8 cellular contexts compared by ENCODE assay signal in genomic region chr22:24175160-24175808, GRCh38. TPM values are rescaled to one million over a fixed set of nuclear protein-coding genes. Genes with fewer than 3 reads are reported as not detected.
A peak's percentile ranks its signal among the peaks of the same experiment; 100 is the strongest.
DNase-seq lines count a peak whose midpoint lies in the region; ATAC-seq lines count a peak whose summit lies in the region.

No MANE protein-coding gene starts in this region.

- H3K27me3 ChIP-seq in layer of hippocampus (ENCODE audit: control insufficient read depth, insufficient read depth, low read length): no peaks in the 10 kb centered on the region

- H3K27ac ChIP-seq in layer of hippocampus (ENCODE audit: low read depth, low read length): peak overlapping the region; percentile 52

- peak; percentile 84 for DNase-seq in ELR (ENCODE audit: low read depth)
- peak; percentile 59 for DNase-seq in M059J (ENCODE audit: low read depth)
- peak; percentile 45 to 59 for DNase-seq in activated CD4-positive, alpha-beta T cell treated with anti-CD3 and anti-CD28 coated beads for 24 hours (ENCODE audit: low read depth in 2 of 2)
- DNase-seq in cerebellar cortex (ENCODE audit: low spot score): peak; percentile 60
- peak; percentile 70 to 75 for DNase-seq in stimulated activated CD4-positive, alpha-beta T cell treated with anti-CD3 and anti-CD28 coated beads, Interleukin-2, amount 100 ng/mL, for 24 hours
- DNase-seq in cortex of kidney (lab: John Stamatoyannopoulos, UW): no peak

- no peak for ATAC-seq in HG03108 (IDR thresholded peaks at IDR 0.05; ENCODE audit: unreplicated experiment)

RNA-seq across cellular contexts. Expression of gene SUSD2, which starts 6.0 kb away (rescaled TPM):
- total RNA-seq in M059J (2014; rRNA removed; shearing (Covaris generic)): 0.15 TPM in 1 of 2 replicates, not detected in the other
